ENCODE assay signal across 2 cellular contexts in genomic region chr7:100623951-100624824, GRCh38.
TF ChIP-seq lines count a peak whose summit lies in the region.

No MANE protein-coding gene starts in this region.

TF ChIP-seq in HEK293, 187 proteins besides CTCF, POLR2A, EP300 and RAD21 (continues in another document):
- TF ChIP-seq ZNF561 (tag by site-specific recombination; IDR thresholded peaks at IDR 0.05; ENCODE audit: borderline replicate concordance) (no peak), ZNF37A (tag by site-specific recombination; IDR thresholded peaks at IDR 0.05) (no peak), ZNF394 (tag by site-specific recombination; IDR thresholded peaks at IDR 0.05; ENCODE audit: borderline replicate concordance) (no peak), KLF1 (tag by site-specific recombination; IDR thresholded peaks at IDR 0.05) (peak; percentile 84), ZNF121 (tag by site-specific recombination; IDR thresholded peaks at IDR 0.05) (peak; percentile 89), ZNF398 (tag by site-specific recombination; IDR thresholded peaks at IDR 0.05) (no peak), PRDM10 (tag by site-specific recombination; IDR thresholded peaks at IDR 0.05) (peak; percentile 71), ZNF426 (tag by site-specific recombination; IDR thresholded peaks at IDR 0.05) (no peak), SCRT1 (tag by site-specific recombination; IDR thresholded peaks at IDR 0.05; ENCODE audit: borderline replicate concordance) (no peak), ZNF19 (tag by site-specific recombination; IDR thresholded peaks at IDR 0.05; ENCODE audit: low read depth) (no peak), ZNF501 (tag by site-specific recombination; IDR thresholded peaks at IDR 0.05) (no peak), ZBTB21 (tag by site-specific recombination; IDR thresholded peaks at IDR 0.05) (no peak), AEBP2 (tag by site-specific recombination; IDR thresholded peaks at IDR 0.05; ENCODE audit: borderline replicate concordance) (no peak), ZSCAN5A (tag by site-specific recombination; IDR thresholded peaks at IDR 0.05) (no peak), ZNF600 (tag by site-specific recombination; IDR thresholded peaks at IDR 0.05) (no peak), KLF7 (tag by site-specific recombination; IDR thresholded peaks at IDR 0.05; ENCODE audit: borderline replicate concordance) (no peak)

TF ChIP-seq in GM12878, 131 proteins besides CTCF, POLR2A, EP300 and RAD21:
- TF ChIP-seq BCLAF1 (IDR thresholded peaks at IDR 0.05) = no peak
- no peak for TF ChIP-seq SMAD5 (IDR thresholded peaks at IDR 0.05; ENCODE audit: low read depth)
- TF ChIP-seq ZBTB40 (IDR thresholded peaks at IDR 0.05; ENCODE audit: borderline replicate concordance) = peak; percentile 82
TF ChIP-seq in GM12878: peak in this region for 1.
